Comparison of ENCODE assay signal across 8 cellular contexts in genomic region chr19:44552324-44552723, GRCh38. TPM values are rescaled to one million over a fixed set of nuclear protein-coding genes. Genes with fewer than 3 reads are reported as not detected.
A peak's percentile ranks its signal among the peaks of the same experiment; 100 is the strongest.
DNase-seq lines count a peak whose midpoint lies in the region; ATAC-seq, FAIRE-seq and TF ChIP-seq lines count a peak whose summit lies in the region.

No MANE protein-coding gene starts in this region.

- H3K9me3 ChIP-seq in small intestine (ENCODE audit: control insufficient read depth, low read depth), result no peaks in the 10 kb centered on the region

- WGBS in small intestine, 3 donors, result 4 to 16% (median 13%) methylated on average over 5 of the region's 5 CpGs

- no peaks in the 10 kb centered on the region for H3K36me3 ChIP-seq in small intestine (ENCODE audit: control insufficient read depth in 2 of 2, insufficient read depth in 2 of 2, low read length in 2 of 2)

- H3K4me3 ChIP-seq in small intestine (ENCODE audit: low read depth in 1 of 2, low read length in 2 of 2), result no peak overlapping the region

- FAIRE-seq in small intestine (lab: Jason Lieb, UNC), result no peak

- TF ChIP-seq CTCF in GM10266 (IDR thresholded peaks at IDR 0.05; ENCODE audit: control insufficient read depth, insufficient read depth, low read depth, missing control alignments), result peak; percentile 37

- DNase-seq in 8988T (peak; percentile 33), GM10266 (ENCODE audit: extremely low spot score) (peak; percentile 28), OCI-M1 (lab: John Stamatoyannopoulos, UW) (peak; percentile 97), ecto neural progenitor cell (ENCODE audit: low spot score) (peak; percentile 82), small intestine (peak; percentile 57), DMS153 (lab: John Stamatoyannopoulos, UW) (no peak), putamen (ENCODE audit: low spot score) (no peak)

- no peaks in the 10 kb centered on the region for H3K27me3 ChIP-seq in small intestine (ENCODE audit: control insufficient read depth in 2 of 2, insufficient read depth in 2 of 2, low read length in 2 of 2)

- H3K4me1 ChIP-seq in small intestine (ENCODE audit: control insufficient read depth in 2 of 2, insufficient read depth in 1 of 2, low read depth in 1 of 2, low read length in 1 of 2), result peaks cover 0 to 3% of the 10 kb centered on the region in 2 donors

- ATAC-seq in GM21367 (IDR thresholded peaks at IDR 0.05; ENCODE audit: unreplicated experiment), result no peak

- no peak overlapping the region for H3K27ac ChIP-seq in small intestine (ENCODE audit: low read depth in 1 of 2, low read length in 1 of 2)

RNA-seq across cellular contexts. Expression of gene CEACAM20, which starts 22.8 kb away (rescaled TPM):
- polyA plus RNA-seq in small intestine, result 10 to 100 TPM in 2 of 3 donors, 1 to 10 TPM in 1; 5.1 to 28.4 (median 16.1) TPM

RNA-seq across cellular contexts. Expression of gene ZNF180, which starts 52.0 kb away (rescaled TPM):
- polyA plus RNA-seq in small intestine, result 1 to 10 TPM; 4.6 to 7.2 (median 5.2) TPM

Comparison
In these comparisons a context has a peak if more than half of its experiments do, and no peak if none do; other contexts are left out.
1. DNase-seq: peak in 8988T (single experiment), GM10266 (single experiment), OCI-M1 (single experiment), ecto neural progenitor cell (single experiment) and small intestine (single experiment); none in DMS153 (single experiment) and putamen (single experiment).